Comparison of ENCODE assay signal across 15 cellular contexts in genomic region chr6:38436726-38437465, GRCh38.
DNase-seq lines count a peak whose midpoint lies in the region; ATAC-seq, FAIRE-seq and TF ChIP-seq lines count a peak whose summit lies in the region.
"Had no signal": no experiment of that assay in that cellular context is flagged by ENCODE, and none has a peak within 500 bp of the region (broad histone marks: within the 10 kb centered on the region; RNA-seq: fewer than 3 reads in every experiment).

No MANE protein-coding gene starts in this region.

- ATAC-seq in foreskin keratinocyte (peak; percentile 98), GM21515 (IDR thresholded peaks at IDR 0.05; ENCODE audit: unreplicated experiment) (no peak), GM21717 (IDR thresholded peaks at IDR 0.05; ENCODE audit: unreplicated experiment) (no peak)
- ATAC-seq: gastroesophageal sphincter had no signal

- no peaks in the 10 kb centered on the region for H3K36me3 ChIP-seq in adipocyte (ENCODE audit: control insufficient read depth, insufficient read depth, low read length, severe bottlenecking)
- H3K36me3 ChIP-seq: cardiac muscle cell, gastroesophageal sphincter had no signal

- no peak overlapping the region for H3K9ac ChIP-seq in adipocyte (ENCODE audit: low read length)
- H3K9ac ChIP-seq: parathyroid adenoma had no signal

- H3K27ac ChIP-seq in foreskin keratinocyte: peak overlapping the region; percentile 51
- H3K27ac ChIP-seq: cardiac muscle cell, gastroesophageal sphincter, parathyroid adenoma had no signal

- no peak for TF ChIP-seq POLR2A in H54 (IDR thresholded peaks at IDR 0.05; ENCODE audit: low read depth, low read length)

- peak; percentile 74 for FAIRE-seq in H54 (lab: Jason Lieb, UNC)
- FAIRE-seq: TTC549 had no signal

- TF ChIP-seq CTCF in foreskin keratinocyte (conservative IDR thresholded peaks at IDR 0.05): no peak

- no peaks in the 10 kb centered on the region for H3K9me3 ChIP-seq in adipocyte (ENCODE audit: control insufficient read depth, low read length)

- DNase-seq in AG08396 (ENCODE audit: low spot score) (peak; percentile 24), H54 (ENCODE audit: insufficient read length, low spot score) (peak; percentile 50), adipocyte (ENCODE audit: low read depth) (peak; percentile 44), foreskin keratinocyte (peak; percentile 62 to 82), 8988T (no peak), DMS79 (lab: John Stamatoyannopoulos, UW) (no peak)
- DNase-seq: CD8-positive, alpha-beta memory T cell; NCI-H187; stimulated activated CD4-positive, alpha-beta T cell treated with anti-CD3 and anti-CD28 coated beads, Interleukin-2, amount 100 ng/mL, for 48 hours had no signal

- H3K27me3 ChIP-seq in adipocyte (replicated peaks; ENCODE audit: control insufficient read depth, insufficient read depth, low read length) (no peaks in the 10 kb centered on the region), foreskin keratinocyte (no peaks in the 10 kb centered on the region)
- H3K27me3 ChIP-seq: cardiac muscle cell, gastroesophageal sphincter had no signal

- H3K4me1 ChIP-seq in adipocyte (ENCODE audit: control insufficient read depth, insufficient read depth, low read length) (no peaks in the 10 kb centered on the region), foreskin keratinocyte (peaks cover 8% of the 10 kb centered on the region)
- H3K4me1 ChIP-seq: gastroesophageal sphincter had no signal

- no peak overlapping the region for H3K4me3 ChIP-seq in adipocyte (ENCODE audit: low read length)
- H3K4me3 ChIP-seq: cardiac muscle cell, gastroesophageal sphincter had no signal

Comparison
In these comparisons a context has a peak if more than half of its experiments do, and no peak if none do; other contexts are left out.
1. DNase-seq: peak in AG08396 (single experiment), H54 (single experiment), adipocyte (single experiment) and foreskin keratinocyte (2 of 2); none in 8988T (single experiment) and DMS79 (single experiment).